In the genomic region with DNA sequence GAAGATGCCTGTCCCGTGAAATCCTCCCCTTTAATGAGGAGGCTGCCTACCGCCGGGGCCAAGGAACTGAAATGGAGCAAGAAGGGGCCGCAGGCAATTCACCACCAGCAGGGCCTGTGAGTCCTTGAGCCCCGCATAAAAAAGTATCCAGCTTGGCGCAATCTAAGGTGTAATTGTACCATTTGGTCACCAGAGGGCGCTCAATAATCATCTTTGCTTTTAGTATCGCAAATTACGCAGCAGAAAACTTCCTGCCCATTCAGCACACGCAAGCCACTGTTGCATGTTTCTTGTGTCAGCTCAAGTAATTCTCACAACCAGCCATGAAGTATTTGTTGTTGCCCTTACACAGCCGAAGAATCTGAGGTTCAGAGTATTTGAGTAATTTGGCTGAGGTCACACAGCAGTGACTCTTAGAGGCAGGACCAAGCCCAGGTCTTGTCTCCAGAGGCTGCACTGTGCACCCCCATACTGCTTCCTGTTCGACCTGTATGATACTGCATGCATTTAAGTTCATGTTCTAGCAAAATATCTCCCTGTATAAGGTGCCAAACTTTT, we compare ENCODE assay signal across 8 cellular contexts. TPM values are rescaled to one million over a fixed set of nuclear protein-coding genes. Genes with fewer than 3 reads are reported as not detected.
DNase-seq lines count a peak whose midpoint lies in the region; ATAC-seq, FAIRE-seq and TF ChIP-seq lines count a peak whose summit lies in the region.

No MANE protein-coding gene starts in this region.

- no peaks in the 10 kb centered on the region for H3K79me2 ChIP-seq in endothelial cell of umbilical vein (ENCODE audit: control insufficient read depth, insufficient read depth, low read length)

- peak; percentile 75 for TF ChIP-seq CTCF in GM10266 (IDR thresholded peaks at IDR 0.05; ENCODE audit: control insufficient read depth, insufficient read depth, low read depth, missing control alignments)
- peak; percentile 67 to 75 for TF ChIP-seq CTCF in endothelial cell of umbilical vein (IDR thresholded peaks at IDR 0.05; ENCODE audit: extremely low read depth in 1 of 2, insufficient read depth in 1 of 2, low read depth in 1 of 2, low read length in 2 of 2)

- no peaks in the 10 kb centered on the region for H3K9me1 ChIP-seq in endothelial cell of umbilical vein (replicated peaks; ENCODE audit: control insufficient read depth, extremely low read depth, insufficient read depth, low read length)

- DNase-seq in GM10266 (ENCODE audit: extremely low spot score) (peak; percentile 81), NOMO-1 treated with dmso at 0.1 percent for 144 hours (lab: John Stamatoyannopoulos, UW; ENCODE audit: unreplicated experiment) (peak; percentile 76), endothelial cell of umbilical vein (ENCODE audit: low read depth, low spot score) (peak; percentile 82)
- peak; percentile 74 for DNase-seq in activated CD8-positive, alpha-beta memory T cell treated with anti-CD3 and anti-CD28 coated beads, Interleukin-2, amount 10 ng/mL, durations not matched to agents 7 days and 5 days

- intact Hi-C loops in endothelial cell of umbilical vein (cut with micrococcal nuclease), result loop anchor here (1.0 to 10.0 kb wide), 7 partner anchors 15 to 607 kb away; partner anchors contain the start of gene PPP2R5C

- no peaks in the 10 kb centered on the region for H3K36me3 Mint-ChIP-seq in activated CD8-positive, alpha-beta memory T cell treated with anti-CD3 and anti-CD28 coated beads, Interleukin-2, amount 10 ng/mL, durations not matched to agents 7 days and 5 days

- H3K4me3 Mint-ChIP-seq in activated CD8-positive, alpha-beta memory T cell treated with anti-CD3 and anti-CD28 coated beads, Interleukin-2, amount 10 ng/mL, durations not matched to agents 7 days and 5 days, result peak overlapping the region; percentile 42

- peaks cover 32% of the 10 kb centered on the region for H3K4me1 Mint-ChIP-seq in activated CD8-positive, alpha-beta memory T cell treated with anti-CD3 and anti-CD28 coated beads, Interleukin-2, amount 10 ng/mL, durations not matched to agents 7 days and 5 days

- no peak for TF ChIP-seq EP300 in Ishikawa (IDR thresholded peaks at IDR 0.05; ENCODE audit: borderline replicate concordance)

- H3K27ac Mint-ChIP-seq in activated CD8-positive, alpha-beta memory T cell treated with anti-CD3 and anti-CD28 coated beads, Interleukin-2, amount 10 ng/mL, durations not matched to agents 7 days and 5 days, result peak overlapping the region; percentile 90

- dilution Hi-C loops in endothelial cell of umbilical vein (cut with MboI; ENCODE audit: extremely low pct_ligation_motif_present, low sequenced_read_pairs), result no loop called here

- H3K9me3 Mint-ChIP-seq in activated CD8-positive, alpha-beta memory T cell treated with anti-CD3 and anti-CD28 coated beads, Interleukin-2, amount 10 ng/mL, durations not matched to agents 7 days and 5 days (ENCODE audit: low read depth), result no peaks in the 10 kb centered on the region

- peak; percentile 95 for FAIRE-seq in endothelial cell of umbilical vein (lab: Jason Lieb, UNC)

- ATAC-seq in activated CD8-positive, alpha-beta memory T cell treated with anti-CD3 and anti-CD28 coated beads, Interleukin-2, amount 10 ng/mL, durations not matched to agents 7 days and 5 days, result peak; percentile 63
- no peak for ATAC-seq in GM21381 (IDR thresholded peaks at IDR 0.05; ENCODE audit: unreplicated experiment)

- POLR2A ChIA-PET in endothelial cell of umbilical vein (lab: Charles Lee), result no interaction called here

- H3K36me3 ChIP-seq in endothelial cell of umbilical vein (ENCODE audit: control insufficient read depth in 2 of 2, extremely low read depth in 1 of 2, insufficient read depth in 2 of 2, low read length in 2 of 2) (no peaks in the 10 kb centered on the region), mucosa of stomach (ENCODE audit: control insufficient read depth, insufficient read depth, low read length) (no peaks in the 10 kb centered on the region), subcutaneous abdominal adipose tissue (ENCODE audit: control insufficient read depth in 5 of 5, insufficient read depth in 5 of 5, low read length in 5 of 5) (no peaks in the 10 kb centered on the region)

- H3K4me1 ChIP-seq in endothelial cell of umbilical vein (ENCODE audit: control insufficient read depth, extremely low read depth, insufficient read depth, low read length) (no peaks in the 10 kb centered on the region), mucosa of stomach (ENCODE audit: control insufficient read depth, insufficient read depth, low read length) (peaks cover 31% of the 10 kb centered on the region), subcutaneous abdominal adipose tissue (ENCODE audit: control insufficient read depth in 5 of 5, insufficient read depth in 5 of 5, low read length in 5 of 5) (peaks cover 2 to 25% (median 22%) of the 10 kb centered on the region in 5 donors)

- H3K9me3 ChIP-seq in endothelial cell of umbilical vein (replicated peaks; ENCODE audit: control insufficient read depth, insufficient read depth, low read length) (no peaks in the 10 kb centered on the region), mucosa of stomach (ENCODE audit: control insufficient read depth, low read length) (no peaks in the 10 kb centered on the region), subcutaneous abdominal adipose tissue (ENCODE audit: control insufficient read depth in 5 of 5, low read length in 5 of 5) (no peaks in the 10 kb centered on the region)

- H3K4me3 ChIP-seq in endothelial cell of umbilical vein (replicated peaks in 1 of 3; ENCODE audit: insufficient read depth in 1 of 3, low read depth in 1 of 3, low read length in 3 of 3) (no peak overlapping the region), mucosa of stomach (ENCODE audit: low read length) (no peak overlapping the region), subcutaneous abdominal adipose tissue (ENCODE audit: low read depth in 1 of 5, low read length in 5 of 5) (peak overlapping the region; percentile 1 to 53 (median 17))

- H3K27me3 ChIP-seq in endothelial cell of umbilical vein (ENCODE audit: control insufficient read depth in 2 of 2, insufficient read depth in 2 of 2, low read length in 2 of 2), result peaks cover 20 to 40% of the 10 kb centered on the region in 2 experiments
- peaks cover 6% of the 10 kb centered on the region for H3K27me3 ChIP-seq in mucosa of stomach (ENCODE audit: control insufficient read depth, insufficient read depth, low read length)
- peaks cover 0 to 4% (median 2%) of the 10 kb centered on the region in 5 donors for H3K27me3 ChIP-seq in subcutaneous abdominal adipose tissue (ENCODE audit: control insufficient read depth in 5 of 5, insufficient read depth in 4 of 5, low read length in 5 of 5)

- no peak overlapping the region for H3K27ac ChIP-seq in endothelial cell of umbilical vein (ENCODE audit: insufficient read depth, low read depth, low read length)
- no peak overlapping the region for H3K27ac ChIP-seq in subcutaneous abdominal adipose tissue (ENCODE audit: low read depth, low read length)

- H3K9ac ChIP-seq in endothelial cell of umbilical vein (replicated peaks; ENCODE audit: extremely low read depth, insufficient read depth, low read length), result no peak overlapping the region
- peak overlapping the region; percentile 9 for H3K9ac ChIP-seq in mucosa of stomach (ENCODE audit: low read length)
- no peak overlapping the region for H3K9ac ChIP-seq in subcutaneous abdominal adipose tissue (ENCODE audit: low read length in 5 of 5)

- BruUV-seq in endothelial cell of umbilical vein (replicated peaks; lab: Mats Ljungman, UMichigan), result no TSS peak

- no peak for TF ChIP-seq POLR2A in endothelial cell of umbilical vein (IDR thresholded peaks at IDR 0.05; ENCODE audit: low read depth, low read length)

- peaks cover 11% of the 10 kb centered on the region for H3K27me3 Mint-ChIP-seq in activated CD8-positive, alpha-beta memory T cell treated with anti-CD3 and anti-CD28 coated beads, Interleukin-2, amount 10 ng/mL, durations not matched to agents 7 days and 5 days

- TF ChIP-seq RAD21 in Ishikawa (IDR thresholded peaks at IDR 0.05; ENCODE audit: low read depth), result peak; percentile 96

- H2AFZ ChIP-seq in endothelial cell of umbilical vein (ENCODE audit: low read depth, low read length), result no peak overlapping the region

- H3K4me2 ChIP-seq in endothelial cell of umbilical vein (ENCODE audit: insufficient read depth, low read length), result no peak overlapping the region

- no peaks in the 10 kb centered on the region for H4K20me1 ChIP-seq in endothelial cell of umbilical vein (replicated peaks; ENCODE audit: control insufficient read depth, extremely low read depth, insufficient read depth, low read length)

- CTCF ChIA-PET in activated CD8-positive, alpha-beta memory T cell treated with anti-CD3 and anti-CD28 coated beads, Interleukin-2, amount 10 ng/mL, durations not matched to agents 7 days and 5 days (lab: Charles Lee), result interaction anchor here (0.5 to 2.9 kb wide), 34 partner anchors 11 to 607 kb away, joined by 3 to 37 read pairs (median 4); no protein-coding TSS in a partner anchor
- CTCF ChIA-PET in endothelial cell of umbilical vein (lab: Charles Lee), result interaction anchor here (0.6 to 3.0 kb wide), 36 partner anchors 8 to 607 kb away, joined by 3 to 52 read pairs (median 4); no protein-coding TSS in a partner anchor

TF ChIP-seq in Ishikawa, 13 proteins besides CTCF, POLR2A, EP300 and RAD21:
- TF ChIP-seq ZBTB7A (IDR thresholded peaks at IDR 0.05; ENCODE audit: low read depth) (0 out of 2 replicates have a peak, but pooled peaks have one; percentile 37), CEBPB (IDR thresholded peaks at IDR 0.05) (no peak)
TF ChIP-seq in Ishikawa: peak in this region for 1.

TF ChIP-seq in endothelial cell of umbilical vein, 7 proteins besides CTCF, POLR2A, EP300 and RAD21:
- TF ChIP-seq EZH2 (IDR thresholded peaks at IDR 0.05; ENCODE audit: borderline replicate concordance, low read depth, low read length, severe bottlenecking) (no peak), GATA2 (IDR thresholded peaks at IDR 0.05; ENCODE audit: insufficient read depth, insufficient read length, low read depth, low read length) (no peak), FOS (IDR thresholded peaks at IDR 0.05; ENCODE audit: borderline replicate concordance, insufficient read depth, low read length) (peak; percentile 13)

RNA-seq across cellular contexts. Expression of gene PPP2R5C, which starts 54.1 kb away (rescaled TPM):
- total RNA-seq in activated CD8-positive, alpha-beta memory T cell treated with anti-CD3 and anti-CD28 coated beads, Interleukin-2, amount 10 ng/mL, durations not matched to agents 7 days and 5 days, result 100 to 1,000 TPM; 213 to 234 TPM
- total RNA-seq in endothelial cell of umbilical vein, result 83.6 and 89.0 TPM in 2 replicates
- 34.7 and 42.6 TPM in 2 replicates for polyA plus RNA-seq in endothelial cell of umbilical vein
- 49.8 and 53.8 TPM in 2 replicates for polyA plus RNA-seq in endothelial cell of umbilical vein (2011; cell fraction: cytosol; rRNA removed)
- 71.6 and 77.2 TPM in 2 replicates for polyA plus RNA-seq in endothelial cell of umbilical vein (2011; cell fraction: nucleus; rRNA removed)
- polyA plus RNA-seq in endothelial cell of umbilical vein (2012), result 47.8 and 67.8 TPM in 2 replicates
- polyA minus RNA-seq in endothelial cell of umbilical vein, result 99.7 and 116 TPM in 2 replicates
- 86.8 TPM for polyA minus RNA-seq in endothelial cell of umbilical vein (2011; cell fraction: cytosol; rRNA and poly(A)+ RNA removed)
- 88.1 and 97.8 TPM in 2 replicates for polyA minus RNA-seq in endothelial cell of umbilical vein (2011; cell fraction: nucleus; rRNA and poly(A)+ RNA removed)

Comparison
In these comparisons a context has a peak if more than half of its experiments do, and no peak if none do; other contexts are left out.
1. H3K4me3 ChIP-seq: peak in subcutaneous abdominal adipose tissue (5 of 5); none in endothelial cell of umbilical vein (0 of 3) and mucosa of stomach (single experiment).
2. Peak in every context shown above with its lines, with median percentiles within 50 percentile points of each other: DNase-seq.